10 cellular contexts compared by ENCODE assay signal in the genomic region with DNA sequence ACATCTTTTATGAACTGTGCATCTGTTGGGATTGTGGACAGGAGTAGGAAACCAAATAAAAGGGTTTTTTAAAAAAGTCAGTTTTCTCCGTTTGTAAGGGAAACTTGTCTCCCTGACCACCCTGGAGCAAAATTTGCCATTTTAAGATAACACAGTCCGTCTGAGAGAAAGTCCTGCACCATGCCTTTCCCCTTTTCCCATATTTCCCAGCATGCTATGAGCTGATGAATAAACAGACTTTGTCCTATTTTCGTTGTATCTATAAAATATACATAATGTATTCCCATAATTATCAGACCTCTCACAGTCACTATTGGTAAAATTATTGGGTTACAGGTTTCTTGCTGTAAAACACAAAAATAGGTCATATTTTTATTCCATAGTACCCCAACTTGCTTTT. TPM values are rescaled to one million over a fixed set of nuclear protein-coding genes. Genes with fewer than 3 reads are reported as not detected.
A peak's percentile ranks its signal among the peaks of the same experiment; 100 is the strongest.
DNase-seq lines count a peak whose midpoint lies in the region; ATAC-seq and TF ChIP-seq lines count a peak whose summit lies in the region.
"Had no signal": no experiment of that assay in that cellular context is flagged by ENCODE, and none has a peak within 500 bp of the region (broad histone marks: within the 10 kb centered on the region; RNA-seq: fewer than 3 reads in every experiment).

No MANE protein-coding gene starts in this region.

- no peaks in the 10 kb centered on the region for H3K36me3 ChIP-seq in WERI-Rb-1
- H3K36me3 ChIP-seq in uterus = no peaks in the 10 kb centered on the region

- no peak for DNase-seq in stimulated activated naive CD8-positive, alpha-beta T cell treated with anti-CD3 and anti-CD28 coated beads, Interleukin-15, Interleukin-2, amounts not matched to agents 100 U/mL and 50 U/mL, for 24 hours
- no peak for DNase-seq in WERI-Rb-1
- DNase-seq in uterus = no peak
- DNase-seq in D341Med (ENCODE audit: low spot score) = no peak
- no peak for DNase-seq in activated CD4-positive, CD25-positive, alpha-beta regulatory T cell (lab: John Stamatoyannopoulos, UW)
- DNase-seq: body of pancreas, foreskin melanocyte had no signal

- peak overlapping the region; percentile 91 for H3K4me3 Mint-ChIP-seq in stimulated activated naive CD8-positive, alpha-beta T cell treated with anti-CD3 and anti-CD28 coated beads, Interleukin-15, Interleukin-2, amounts not matched to agents 100 ng/mL and 50 ng/mL, for 24 hours

- no peaks in the 10 kb centered on the region for H3K36me3 Mint-ChIP-seq in stimulated activated naive CD8-positive, alpha-beta T cell treated with anti-CD3 and anti-CD28 coated beads, Interleukin-15, Interleukin-2, amounts not matched to agents 100 ng/mL and 50 ng/mL, for 24 hours (ENCODE audit: low read depth)

- H3K27me3 ChIP-seq in WERI-Rb-1 (ENCODE audit: insufficient read depth, low read depth, severe bottlenecking) = no peaks in the 10 kb centered on the region
- H3K27me3 ChIP-seq in uterus = no peaks in the 10 kb centered on the region
- H3K27me3 ChIP-seq: body of pancreas had no signal

- no peaks in the 10 kb centered on the region for H3K9me3 ChIP-seq in WERI-Rb-1 (ENCODE audit: severe bottlenecking)
- no peaks in the 10 kb centered on the region for H3K9me3 ChIP-seq in uterus
- H3K9me3 ChIP-seq: body of pancreas had no signal

- intact Hi-C loops in uterus (cut with DNase I; ENCODE audit: low total_unique reads) = no loop called here

- H3K9me3 Mint-ChIP-seq in stimulated activated naive CD8-positive, alpha-beta T cell treated with anti-CD3 and anti-CD28 coated beads, Interleukin-15, Interleukin-2, amounts not matched to agents 100 ng/mL and 50 ng/mL, for 24 hours = no peaks in the 10 kb centered on the region

- TF ChIP-seq POLR2A in uterus (IDR thresholded peaks at IDR 0.05) = no peak

- H3K4me1 ChIP-seq in uterus = no peaks in the 10 kb centered on the region

- TF ChIP-seq CTCF in WERI-Rb-1 (IDR thresholded peaks at IDR 0.05; ENCODE audit: low read depth, low read length) = no peak
- TF ChIP-seq CTCF in uterus (IDR thresholded peaks at IDR 0.05) = no peak

- peaks cover 44% of the 10 kb centered on the region for H3K4me1 Mint-ChIP-seq in stimulated activated naive CD8-positive, alpha-beta T cell treated with anti-CD3 and anti-CD28 coated beads, Interleukin-15, Interleukin-2, amounts not matched to agents 100 ng/mL and 50 ng/mL, for 24 hours (ENCODE audit: low read depth)

- H3K27ac Mint-ChIP-seq in stimulated activated naive CD8-positive, alpha-beta T cell treated with anti-CD3 and anti-CD28 coated beads, Interleukin-15, Interleukin-2, amounts not matched to agents 100 ng/mL and 50 ng/mL, for 24 hours = peak overlapping the region; percentile 96

- ATAC-seq in stimulated activated naive CD8-positive, alpha-beta T cell treated with anti-CD3 and anti-CD28 coated beads, Interleukin-15, Interleukin-2, amounts not matched to agents 100 U/mL and 50 U/mL, for 24 hours = no peak
- no peak for ATAC-seq in GM19328 (IDR thresholded peaks at IDR 0.05; ENCODE audit: unreplicated experiment)

- H3K27ac ChIP-seq in WERI-Rb-1 (peak overlapping the region; percentile 97), uterus (peak overlapping the region; percentile 99)

- H3K27me3 Mint-ChIP-seq in stimulated activated naive CD8-positive, alpha-beta T cell treated with anti-CD3 and anti-CD28 coated beads, Interleukin-15, Interleukin-2, amounts not matched to agents 100 ng/mL and 50 ng/mL, for 24 hours = no peaks in the 10 kb centered on the region

- H3K4me3 ChIP-seq in WERI-Rb-1 (ENCODE audit: low read depth, low read length) (peak overlapping the region; percentile 89), iPS-11a (ENCODE audit: low read depth, low read length) (peak overlapping the region; percentile 69), uterus (peak overlapping the region in 1 of 2 donors; percentile 83)

RNA-seq across cellular contexts. Expression of gene AKT3, which starts 1.7 kb away (rescaled TPM):
- total RNA-seq in uterus = 100 to 1,000 TPM in 2 of 4 donors, 10 to 100 TPM in 2; 39.2 to 227 (median 97.6) TPM
